ENCODE assay signal across 8 cellular contexts in genomic region chr1:6554907-6555778, GRCh38. TPM values are rescaled to one million over a fixed set of nuclear protein-coding genes. Genes with fewer than 3 reads are reported as not detected.
DNase-seq lines count a peak whose midpoint lies in the region; ATAC-seq and TF ChIP-seq lines count a peak whose summit lies in the region.

TAS1R1 (plus strand) TSS chr1:6555307; CDS start chr1:6555374, 67 bp downstream.

- no peaks in the 10 kb centered on the region for H3K36me3 ChIP-seq in breast epithelium
- H3K36me3 ChIP-seq in subcutaneous abdominal adipose tissue (ENCODE audit: control insufficient read depth in 5 of 5, insufficient read depth in 5 of 5, low read length in 5 of 5) = peaks cover 0 to 6% (median 0%) of the 10 kb centered on the region in 5 donors

- peak within 1 kb of the TSS in 4 of 5 donors; percentile 95 to 99 (median 98) for H3K9ac ChIP-seq in subcutaneous abdominal adipose tissue (ENCODE audit: low read length in 5 of 5)

- H3K9me3 Mint-ChIP-seq in activated naive CD4-positive, alpha-beta T cell treated with anti-CD3 and anti-CD28 coated beads, Interleukin-2, amount 50 U/mL, for 24 hours = no peaks in the 10 kb centered on the region

- no peaks in the 10 kb centered on the region for H3K9me3 ChIP-seq in breast epithelium
- no peaks in the 10 kb centered on the region for H3K9me3 ChIP-seq in subcutaneous abdominal adipose tissue (ENCODE audit: control insufficient read depth in 5 of 5, low read length in 5 of 5)

- H3K4me3 Mint-ChIP-seq in activated naive CD4-positive, alpha-beta T cell treated with anti-CD3 and anti-CD28 coated beads, Interleukin-2, amount 50 U/mL, for 24 hours = peak within 1 kb of the TSS; percentile 86

- intact Hi-C loops in breast epithelium (cut with DNase I; ENCODE audit: low total_unique reads) = loop anchor here (10.0 kb wide), 1 partner anchor 70 kb away; the partner anchor contains the start of gene THAP3
- intact Hi-C loops in left colon (cut with DNase I, micrococcal nuclease) = loop anchor here in 1 of 2 donors (10.0 kb wide), 1 partner anchor 80 kb away; no protein-coding TSS in a partner anchor

- TF ChIP-seq POLR2A in breast epithelium (IDR thresholded peaks at IDR 0.05) = no peak

- H3K27ac ChIP-seq in breast epithelium (peak within 1 kb of the TSS; percentile 82 to 85), subcutaneous abdominal adipose tissue (ENCODE audit: low read depth, low read length) (peak within 1 kb of the TSS; percentile 62)

- ATAC-seq in left colon (no peak), GM18861 (IDR thresholded peaks at IDR 0.05; ENCODE audit: unreplicated experiment) (no peak)

- DNase-seq in activated naive CD4-positive, alpha-beta T cell treated with Interleukin-2 at 50 U/mL for 16 hours = no peak
- DNase-seq in breast epithelium (ENCODE audit: low spot score in 2 of 2) = peak in 1 of 2 donors; percentile 31
- peak; percentile 28 to 53 for DNase-seq in left colon
- DNase-seq in germinal center (ENCODE audit: low spot score) = no peak
- DNase-seq in NCI-H345 treated with DMSO at 0.1 percent for 48 hours (lab: John Stamatoyannopoulos, UW; ENCODE audit: unreplicated experiment) = no peak

- no peaks in the 10 kb centered on the region for H3K27me3 Mint-ChIP-seq in activated naive CD4-positive, alpha-beta T cell treated with anti-CD3 and anti-CD28 coated beads, Interleukin-2, amount 50 U/mL, for 24 hours

- no peaks in the 10 kb centered on the region for H3K27me3 ChIP-seq in breast epithelium
- H3K27me3 ChIP-seq in subcutaneous abdominal adipose tissue (ENCODE audit: control insufficient read depth in 5 of 5, insufficient read depth in 4 of 5, low read length in 5 of 5) = no peaks in the 10 kb centered on the region

- H3K4me3 ChIP-seq in breast epithelium = peak within 1 kb of the TSS; percentile 97 to 99 (median 97)
- peak within 1 kb of the TSS; percentile 75 to 97 (median 87) for H3K4me3 ChIP-seq in subcutaneous abdominal adipose tissue (ENCODE audit: low read depth in 1 of 5, low read length in 5 of 5)

- no peak for TF ChIP-seq CTCF in breast epithelium (IDR thresholded peaks at IDR 0.05)

- H3K4me1 ChIP-seq in breast epithelium (peaks cover 7 to 8% of the 10 kb centered on the region in 2 donors), subcutaneous abdominal adipose tissue (ENCODE audit: control insufficient read depth in 5 of 5, insufficient read depth in 5 of 5, low read length in 5 of 5) (peaks cover 9 to 25% (median 24%) of the 10 kb centered on the region in 5 donors)

- H3K4me1 Mint-ChIP-seq in activated naive CD4-positive, alpha-beta T cell treated with anti-CD3 and anti-CD28 coated beads, Interleukin-2, amount 50 U/mL, for 24 hours = peaks cover 19% of the 10 kb centered on the region

- H3K27ac Mint-ChIP-seq in activated naive CD4-positive, alpha-beta T cell treated with anti-CD3 and anti-CD28 coated beads, Interleukin-2, amount 50 U/mL, for 24 hours = peak within 1 kb of the TSS; percentile 46

- H3K36me3 Mint-ChIP-seq in activated naive CD4-positive, alpha-beta T cell treated with anti-CD3 and anti-CD28 coated beads, Interleukin-2, amount 50 U/mL, for 24 hours = no peaks in the 10 kb centered on the region

RNA-seq across cellular contexts. Expression of gene TAS1R1, which starts in this region (rescaled TPM):
- total RNA-seq in breast epithelium (under 1 TPM in 1 of 3 donors, not detected in 2; 0.16 TPM), left colon (under 1 TPM in 1 of 2 donors, not detected in 1; 0.14 TPM)

Comparison
In these comparisons a context has a peak if more than half of its experiments do, and no peak if none do; other contexts are left out.
1. Peak in DNase-seq in left colon; RNA of the gene not detected or under 1 TPM.